27 cellular contexts compared by ENCODE assay signal in the genomic region with DNA sequence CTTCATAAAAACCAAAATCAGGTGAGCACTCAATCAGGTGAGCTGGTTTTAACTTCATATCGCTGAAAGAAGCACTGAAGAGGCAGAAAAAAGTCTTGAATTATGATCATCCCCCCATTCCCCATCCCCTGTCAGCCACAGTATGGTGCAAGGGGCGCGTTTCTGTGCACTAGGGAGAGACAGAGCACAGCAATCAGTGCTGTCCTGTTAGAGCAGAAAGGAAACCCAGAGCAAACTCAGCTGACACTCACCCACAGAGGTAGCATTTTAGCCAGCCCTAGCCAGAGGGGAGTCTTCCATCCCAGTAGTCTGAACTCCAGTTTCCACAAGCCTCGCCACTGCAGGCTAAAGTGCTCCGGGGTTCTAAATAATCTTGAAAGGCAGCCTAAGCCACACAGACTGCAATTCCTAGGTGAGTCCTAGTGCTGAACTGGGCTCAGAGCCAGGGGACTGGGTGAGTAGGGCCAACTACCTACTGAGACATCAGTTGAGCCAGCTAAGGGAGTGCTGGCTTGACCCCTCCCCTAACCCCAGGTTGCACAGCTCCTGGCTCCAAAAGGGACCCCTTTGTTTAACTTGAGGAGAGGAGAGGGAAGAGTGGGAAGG.
A peak's percentile ranks its signal among the peaks of the same experiment; 100 is the strongest.
DNase-seq lines count a peak whose midpoint lies in the region; ATAC-seq, FAIRE-seq and TF ChIP-seq lines count a peak whose summit lies in the region.
"Had no signal": no experiment of that assay in that cellular context is flagged by ENCODE, and none has a peak within 500 bp of the region (broad histone marks: within the 10 kb centered on the region; RNA-seq: fewer than 3 reads in every experiment).

No MANE protein-coding gene starts in this region.

- DNase-seq in MCF 10A (ENCODE audit: unreplicated experiment) (peak; percentile 67), breast epithelium (ENCODE audit: low spot score in 2 of 2) (no peak), NCI-H69 (lab: John Stamatoyannopoulos, UW) (peak; percentile 58), epithelial cell of prostate (ENCODE audit: low read depth, low spot score) (no peak), small intestine (peak; percentile 44), endothelial cell (ENCODE audit: low spot score) (no peak)
- no peak for DNase-seq in stimulated activated CD4-positive, alpha-beta T cell treated with anti-CD3 and anti-CD28 coated beads, Interleukin-4, amount 100 ng/mL, for 1 hour
- DNase-seq: activated CD4-positive, CD25-positive, alpha-beta regulatory T cell treated with anti-CD3 and anti-CD28 coated beads, Interleukin-2, amount 50 U/mL, for 72 hours; activated CD8-positive, alpha-beta T cell treated with anti-CD3 and anti-CD28 coated beads, Interleukin-2, amount 10 ng/mL, durations not matched to agents 7 days and 5 days; cortex of kidney; effector memory CD8-positive, alpha-beta T cell; GDM1; Kasumi-1; midbrain; natural killer cell; NCI-H2171; NCI-H510A treated with DMSO at 0.1 percent for 48 hours; stimulated activated CD8-positive, alpha-beta memory T cell treated with anti-CD3 and anti-CD28 coated beads, Interleukin-4, amount 100 ng/mL, for 48 hours; substantia nigra; upper lobe of left lung had no signal

- H3K9me3 Mint-ChIP-seq in MCF 10A (ENCODE audit: unreplicated experiment) (no peaks in the 10 kb centered on the region), endothelial cell (ENCODE audit: unreplicated experiment) (no peaks in the 10 kb centered on the region)
- H3K9me3 Mint-ChIP-seq: activated naive CD4-positive, alpha-beta T cell treated with anti-CD3 and anti-CD28 coated beads, Interleukin-2, amount 50 U/mL, for 72 hours; effector memory CD8-positive, alpha-beta T cell had no signal

- CTCF ChIA-PET in MCF 10A (lab: Yijun Ruan, JAX), result no interaction called here

- POLR2A ChIA-PET in MCF 10A (lab: Yijun Ruan, JAX), result interaction anchor here (0.6 to 1.6 kb wide), 7 partner anchors 10 to 727 kb away, joined by 3 to 6 read pairs (median 3); no protein-coding TSS in a partner anchor

- H3K36me3 Mint-ChIP-seq in MCF 10A (ENCODE audit: insufficient read depth, unreplicated experiment) (no peaks in the 10 kb centered on the region), endothelial cell (ENCODE audit: low read depth, unreplicated experiment) (no peaks in the 10 kb centered on the region)
- H3K36me3 Mint-ChIP-seq: activated naive CD4-positive, alpha-beta T cell treated with anti-CD3 and anti-CD28 coated beads, Interleukin-2, amount 50 U/mL, for 72 hours; CD4-positive, alpha-beta memory T cell; natural killer cell had no signal

- intact Hi-C loops in MCF 10A (cut with micrococcal nuclease), result loop anchor here (10.0 kb wide), 1 partner anchor 305 kb away; no protein-coding TSS in a partner anchor
- intact Hi-C loops in breast epithelium (cut with DNase I; ENCODE audit: low total_unique reads), result no loop called here

- BruUV-seq in MCF 10A (replicated peaks; lab: Mats Ljungman, UMichigan), result no TSS peak

- H3K9me3 ChIP-seq in breast epithelium, result no peaks in the 10 kb centered on the region
- no peaks in the 10 kb centered on the region for H3K9me3 ChIP-seq in small intestine (ENCODE audit: control insufficient read depth, low read depth)
- H3K9me3 ChIP-seq: SJSA1, upper lobe of left lung had no signal

- H3K27me3 Mint-ChIP-seq in MCF 10A (ENCODE audit: insufficient read depth, unreplicated experiment), result no peaks in the 10 kb centered on the region
- no peaks in the 10 kb centered on the region for H3K27me3 Mint-ChIP-seq in endothelial cell (ENCODE audit: unreplicated experiment)
- H3K27me3 Mint-ChIP-seq: CD4-positive, alpha-beta memory T cell; effector memory CD8-positive, alpha-beta T cell had no signal

- ATAC-seq in HG03521 (IDR thresholded peaks at IDR 0.05; ENCODE audit: unreplicated experiment), result no peak
- ATAC-seq: activated CD8-positive, alpha-beta T cell treated with anti-CD3 and anti-CD28 coated beads, Interleukin-2, amount 10 ng/mL, durations not matched to agents 7 days and 5 days; activated naive CD4-positive, alpha-beta T cell treated with anti-CD3 and anti-CD28 coated beads, Interleukin-2, amount 50 U/mL, for 72 hours; effector memory CD8-positive, alpha-beta T cell; natural killer cell; Panc1 had no signal

- no peaks in the 10 kb centered on the region for H3K4me1 ChIP-seq in breast epithelium
- H3K4me1 ChIP-seq in small intestine (ENCODE audit: control insufficient read depth in 2 of 2, insufficient read depth in 1 of 2, low read depth in 1 of 2, low read length in 1 of 2), result no peaks in the 10 kb centered on the region
- H3K4me1 ChIP-seq: SJSA1, upper lobe of left lung had no signal

- no peak overlapping the region for H3K27ac ChIP-seq in breast epithelium
- H3K27ac ChIP-seq in epithelial cell of prostate, result peak overlapping the region; percentile 72
- H3K27ac ChIP-seq in small intestine (ENCODE audit: low read depth in 1 of 2, low read length in 1 of 2), result no peak overlapping the region
- H3K27ac ChIP-seq: hepatocyte, SJSA1, upper lobe of left lung had no signal

- 60 to 83% (median 63%) methylated on average over 5 of the region's 5 CpGs for whole genome bisulfite sequencing in small intestine, 3 donors

- no peaks in the 10 kb centered on the region for H3K27me3 ChIP-seq in breast epithelium
- no peaks in the 10 kb centered on the region for H3K27me3 ChIP-seq in small intestine (ENCODE audit: control insufficient read depth in 2 of 2, insufficient read depth in 2 of 2, low read length in 2 of 2)
- H3K27me3 ChIP-seq: hepatocyte, SJSA1, upper lobe of left lung had no signal

- no peak for TF ChIP-seq POLR2A in breast epithelium (IDR thresholded peaks at IDR 0.05)

- no peak overlapping the region for H3K4me3 Mint-ChIP-seq in MCF 10A (ENCODE audit: unreplicated experiment)
- H3K4me3 Mint-ChIP-seq in endothelial cell (ENCODE audit: unreplicated experiment), result no peak overlapping the region
- H3K4me3 Mint-ChIP-seq: activated CD8-positive, alpha-beta T cell treated with anti-CD3 and anti-CD28 coated beads, Interleukin-2, amount 10 ng/mL, durations not matched to agents 7 days and 5 days; CD4-positive, alpha-beta memory T cell; effector memory CD8-positive, alpha-beta T cell; natural killer cell had no signal

- peaks cover 16% of the 10 kb centered on the region for H3K4me1 Mint-ChIP-seq in MCF 10A (ENCODE audit: insufficient read depth, unreplicated experiment)
- peaks cover 4% of the 10 kb centered on the region for H3K4me1 Mint-ChIP-seq in endothelial cell (ENCODE audit: unreplicated experiment)
- H3K4me1 Mint-ChIP-seq: CD4-positive, alpha-beta memory T cell; natural killer cell had no signal

- H3K4me3 ChIP-seq in breast epithelium, result no peak overlapping the region
- no peak overlapping the region for H3K4me3 ChIP-seq in small intestine (ENCODE audit: low read depth in 1 of 2, low read length in 2 of 2)
- H3K4me3 ChIP-seq: hepatocyte, SJSA1, upper lobe of left lung had no signal

- TF ChIP-seq CTCF in MCF 10A (IDR thresholded peaks at IDR 0.05; ENCODE audit: unreplicated experiment), result no peak
- TF ChIP-seq CTCF in breast epithelium (IDR thresholded peaks at IDR 0.05), result no peak
- TF ChIP-seq CTCF in endothelial cell (IDR thresholded peaks at IDR 0.05; ENCODE audit: unreplicated experiment), result no peak

- no peak for FAIRE-seq in small intestine (lab: Jason Lieb, UNC)
- FAIRE-seq: TTC549 had no signal

- H3K27ac Mint-ChIP-seq in MCF 10A (ENCODE audit: low read depth, unreplicated experiment) (no peak overlapping the region), endothelial cell (ENCODE audit: unreplicated experiment) (no peak overlapping the region)
- H3K27ac Mint-ChIP-seq: activated CD8-positive, alpha-beta T cell treated with anti-CD3 and anti-CD28 coated beads, Interleukin-2, amount 10 ng/mL, durations not matched to agents 7 days and 5 days; activated naive CD4-positive, alpha-beta T cell treated with anti-CD3 and anti-CD28 coated beads, Interleukin-2, amount 50 U/mL, for 72 hours; CD4-positive, alpha-beta memory T cell; effector memory CD8-positive, alpha-beta T cell; natural killer cell had no signal

- H3K36me3 ChIP-seq in breast epithelium (no peaks in the 10 kb centered on the region), small intestine (ENCODE audit: control insufficient read depth in 2 of 2, insufficient read depth in 2 of 2, low read length in 2 of 2) (no peaks in the 10 kb centered on the region)
- H3K36me3 ChIP-seq: SJSA1, upper lobe of left lung had no signal

Comparison
In these comparisons a context has a peak if more than half of its experiments do, and no peak if none do; other contexts are left out.
1. DNase-seq: peak in MCF 10A (single experiment), NCI-H69 (single experiment) and small intestine (single experiment); none in breast epithelium (0 of 2), epithelial cell of prostate (single experiment), endothelial cell (single experiment) and stimulated activated CD4-positive, alpha-beta T cell treated with anti-CD3 and anti-CD28 coated beads, Interleukin-4, amount 100 ng/mL, for 1 hour (single experiment).